In the genomic region with DNA sequence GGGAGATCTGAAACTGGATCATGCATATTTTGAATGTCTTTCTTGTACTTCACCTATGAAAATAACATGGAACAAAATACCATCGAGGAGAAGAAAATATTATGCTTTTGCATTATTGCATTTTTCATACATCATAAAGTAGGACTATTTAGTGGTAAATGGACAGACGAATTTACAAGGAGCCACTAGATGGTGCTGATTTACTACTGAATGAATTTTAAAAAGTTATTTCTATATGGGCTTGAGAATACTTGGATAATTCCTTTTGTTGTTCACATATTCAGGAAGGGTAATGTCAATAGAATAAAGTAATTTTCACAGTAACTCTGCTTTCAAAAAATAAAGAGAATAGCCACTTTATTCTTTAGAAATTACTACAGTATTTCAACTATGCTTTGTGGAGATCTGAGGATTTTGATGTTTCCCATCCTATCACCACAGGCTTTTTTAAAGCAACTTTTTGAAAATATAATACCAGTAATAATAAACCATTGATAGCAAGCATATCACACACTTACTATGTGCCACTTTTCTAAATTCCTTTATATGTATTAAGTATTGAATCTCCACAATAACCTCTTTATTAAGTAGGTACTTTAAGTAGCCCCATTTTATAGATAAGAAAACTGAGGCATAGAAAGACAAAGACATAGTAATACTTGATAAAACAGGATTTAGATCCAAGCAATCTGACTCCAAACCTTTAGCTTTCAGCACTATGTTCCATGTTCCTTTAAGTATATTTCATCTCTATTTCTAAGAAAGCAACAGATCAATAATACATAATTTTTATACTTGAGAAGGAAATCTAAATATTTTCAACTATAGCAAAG, we compare ENCODE assay signal across 8 cellular contexts. TPM values are rescaled to one million over a fixed set of nuclear protein-coding genes. Genes with fewer than 3 reads are reported as not detected.
DNase-seq lines count a peak whose midpoint lies in the region; ATAC-seq and TF ChIP-seq lines count a peak whose summit lies in the region.

No MANE protein-coding gene starts in this region.

- H3K27ac ChIP-seq in GM23248: no peak overlapping the region
- H3K27ac ChIP-seq in PC-3 (ENCODE audit: low read length): no peak overlapping the region
- no peak overlapping the region for H3K27ac ChIP-seq in tibial nerve

- DNase-seq in AML-193 (lab: John Stamatoyannopoulos, UW) (peak; percentile 2 to 41), GM23248 (peak; percentile 52), PC-3 (peak; percentile 53), fibroblast of villous mesenchyme (ENCODE audit: low read depth) (peak; percentile 46), tibial nerve (ENCODE audit: low spot score in 2 of 2) (no peak), NCI-H1930 (lab: John Stamatoyannopoulos, UW) (no peak)
- no peak for DNase-seq in activated CD4-positive, alpha-beta T cell treated with anti-CD3 and anti-CD28 coated beads, Interleukin-2, amount 50 U/mL, for 1 hour

- no TSS peak for BruUV-seq in PC-3 (replicated peaks; lab: Mats Ljungman, UMichigan)

- TF ChIP-seq CTCF in PC-3 (conservative IDR thresholded peaks at IDR 0.05; ENCODE audit: low read depth, low read length): peak; percentile 74
- peak; percentile 54 for TF ChIP-seq CTCF in fibroblast of villous mesenchyme (IDR thresholded peaks at IDR 0.05; ENCODE audit: insufficient read depth, low read depth, low read length)
- peak; percentile 35 to 44 (median 40) for TF ChIP-seq CTCF in tibial nerve (IDR thresholded peaks at IDR 0.05)

- H3K9ac ChIP-seq in GM23248 (no peak overlapping the region), PC-3 (ENCODE audit: low read length) (no peak overlapping the region)

- H3K4me1 ChIP-seq in GM23248 (ENCODE audit: insufficient read depth): no peaks in the 10 kb centered on the region
- H3K4me1 ChIP-seq in PC-3 (ENCODE audit: insufficient read depth, low read length): no peaks in the 10 kb centered on the region
- H3K4me1 ChIP-seq in tibial nerve: peaks cover 0 to 4% (median 0%) of the 10 kb centered on the region in 4 donors

- H3K9me3 ChIP-seq in GM23248 (ENCODE audit: low read depth) (no peaks in the 10 kb centered on the region), PC-3 (ENCODE audit: low read length) (no peaks in the 10 kb centered on the region), tibial nerve (no peaks in the 10 kb centered on the region)

- H3F3A ChIP-seq in GM23248 (ENCODE audit: insufficient read depth) (no peaks in the 10 kb centered on the region), PC-3 (ENCODE audit: low read length, unreplicated experiment) (no peaks in the 10 kb centered on the region)

- intact Hi-C loops in PC-3 (cut with micrococcal nuclease): loop anchor here (1.0 to 2.0 kb wide), 2 partner anchors 220 to 412 kb away; no protein-coding TSS in a partner anchor

- ATAC-seq in PC-3 (peak; percentile 51; the same call in 1 of the 2 replicates), HG03457 (IDR thresholded peaks at IDR 0.05; ENCODE audit: unreplicated experiment) (no peak)

- 1 to 6% methylated on average over 2 of the region's 2 CpGs for WGBS in GM23248 (ENCODE audit: low coverage in 1 of 2, low lambda C conversion rate in 2 of 2, missing lambda C conversion rate in 2 of 2), 2 experiments
- WGBS in tibial nerve, 2 donors: 2 to 5% methylated on average over 2 of the region's 2 CpGs

- H3K9me2 ChIP-seq in GM23248 (ENCODE audit: insufficient read depth) (no peaks in the 10 kb centered on the region), PC-3 (replicated peaks; ENCODE audit: low read length) (no peaks in the 10 kb centered on the region)

- TF ChIP-seq POLR2A in tibial nerve (IDR thresholded peaks at IDR 0.05): no peak

- in situ Hi-C loops in GM23248 (cut with MboI): no loop called here

- H3K27me3 ChIP-seq in GM23248 (replicated peaks; ENCODE audit: insufficient read depth) (no peaks in the 10 kb centered on the region), PC-3 (ENCODE audit: low read length) (no peaks in the 10 kb centered on the region), tibial nerve (no peaks in the 10 kb centered on the region)

- H3K4me3 ChIP-seq in GM23248: no peak overlapping the region
- no peak overlapping the region for H3K4me3 ChIP-seq in PC-3 (ENCODE audit: low read length)
- H3K4me3 ChIP-seq in fibroblast of villous mesenchyme (ENCODE audit: low read depth, low read length): no peak overlapping the region
- H3K4me3 ChIP-seq in tibial nerve: no peak overlapping the region

- H3K79me2 ChIP-seq in GM23248 (ENCODE audit: insufficient read depth) (no peaks in the 10 kb centered on the region), PC-3 (ENCODE audit: low read length) (no peaks in the 10 kb centered on the region)

- no peak overlapping the region for H3K4me2 ChIP-seq in GM23248 (ENCODE audit: unreplicated experiment)
- H3K4me2 ChIP-seq in PC-3 (ENCODE audit: low read length): no peak overlapping the region

- CTCF ChIA-PET in PC-3 (lab: Charles Lee): no interaction called here

- H3K36me3 ChIP-seq in GM23248 (ENCODE audit: low read depth) (no peaks in the 10 kb centered on the region), PC-3 (ENCODE audit: low read depth, low read length) (no peaks in the 10 kb centered on the region), tibial nerve (no peaks in the 10 kb centered on the region)

- H2AFZ ChIP-seq in GM23248 (no peak overlapping the region), PC-3 (ENCODE audit: low read length) (no peak overlapping the region)

- POLR2A ChIA-PET in PC-3 (lab: Charles Lee; ENCODE audit: unreplicated experiment): no interaction called here

- no peak for TF ChIP-seq EP300 in tibial nerve (IDR thresholded peaks at IDR 0.05)

- no peaks in the 10 kb centered on the region for H4K20me1 ChIP-seq in GM23248 (ENCODE audit: insufficient read depth)
- no peaks in the 10 kb centered on the region for H4K20me1 ChIP-seq in PC-3 (ENCODE audit: low read length)

RNA-seq across cellular contexts. Expression of a gene that starts 38.6 kb away (rescaled TPM):
- not detected in 2 replicates for total RNA-seq in GM23248 (2014; rRNA removed; shearing (Covaris generic))
- not detected in 2 replicates for polyA plus RNA-seq in GM23248 (2016; fragmentation: Nextera tagmentation; extraction: Ambion mirVana)
- 14.7 and 18.8 TPM in 2 replicates for total RNA-seq in PC-3 (2014; rRNA removed)
- under 0.01 TPM in 2 replicates for total RNA-seq in fibroblast of villous mesenchyme
- 10 to 100 TPM; 34.5 to 61.2 (median 49.7) TPM for total RNA-seq in tibial nerve

Comparison
In these comparisons a context has a peak if more than half of its experiments do, and no peak if none do; other contexts are left out.
1. DNase-seq: peak in AML-193 (2 of 2), GM23248 (single experiment), PC-3 (single experiment) and fibroblast of villous mesenchyme (single experiment); none in tibial nerve (0 of 2), NCI-H1930 (0 of 2) and activated CD4-positive, alpha-beta T cell treated with anti-CD3 and anti-CD28 coated beads, Interleukin-2, amount 50 U/mL, for 1 hour (single experiment).
2. RNA of a gene that starts 38.6 kb away (total RNA-seq): 34.5 to 61.2 TPM in tibial nerve and 14.7 to 18.8 TPM in PC-3; not detected in GM23248 and under 0.01 TPM in fibroblast of villous mesenchyme; every median in the first group is over 10 times any median in the second.
3. Peak in every context shown above with its lines, with median percentiles within 50 percentile points of each other: CTCF ChIP-seq.